In genomic region chr20:58707770-58708169, GRCh38 we compare ENCODE assay signal across 20 cellular contexts.
"Had no signal": no experiment of that assay in that cellular context is flagged by ENCODE, and none has a peak within 500 bp of the region (broad histone marks: within the 10 kb centered on the region; RNA-seq: fewer than 3 reads in every experiment).

No MANE protein-coding gene starts in this region.

- DNase-seq: activated CD4-positive, alpha-beta T cell treated with anti-CD3 and anti-CD28 coated beads, Interleukin-2, amount 50 U/mL, for 4 hours; activated CD8-positive, alpha-beta memory T cell treated with anti-CD3 and anti-CD28 coated beads, Interleukin-2, amount 50 U/mL, for 4 hours; activated naive CD8-positive, alpha-beta T cell treated with anti-CD3 and anti-CD28 coated beads for 36 hours; cortex of kidney; left colon; small intestine; stimulated activated CD4-positive, alpha-beta T cell treated with anti-CD3 and anti-CD28 coated beads, Interleukin-15, amount 100 ng/mL, for 24 hours; stimulated activated CD4-positive, alpha-beta T cell treated with anti-CD3 and anti-CD28 coated beads, Interleukin-2, amount 100 ng/mL, for 48 hours; stimulated activated naive CD4-positive, alpha-beta T cell treated with Interleukin-2 at 50 U/mL for 16 hours; T-helper 9 cell; upper lobe of left lung had no signal

- H3K4me3 Mint-ChIP-seq: activated naive CD8-positive, alpha-beta T cell treated with anti-CD3 and anti-CD28 coated beads for 36 hours; activated T-cell treated with anti-CD3 and anti-CD28 coated beads, Interleukin-2, amount 50 U/mL, for 24 hours; activated T-helper 17 cell treated with anti-CD3 and anti-CD28 coated beads, Interleukin-2, amount 50 U/mL, for 72 hours; central memory CD8-positive, alpha-beta T cell; endodermal cell had no signal

- H3K9me3 ChIP-seq: gastroesophageal sphincter, pancreas, right lobe of liver, thoracic aorta, upper lobe of left lung had no signal

- H3K27me3 Mint-ChIP-seq: activated naive CD8-positive, alpha-beta T cell treated with anti-CD3 and anti-CD28 coated beads for 36 hours; activated T-cell treated with anti-CD3 and anti-CD28 coated beads, Interleukin-2, amount 50 U/mL, for 24 hours; activated T-helper 17 cell treated with anti-CD3 and anti-CD28 coated beads, Interleukin-2, amount 50 U/mL, for 72 hours; central memory CD8-positive, alpha-beta T cell; naive thymus-derived CD8-positive, alpha-beta T cell had no signal

- H3K27ac Mint-ChIP-seq: activated naive CD8-positive, alpha-beta T cell treated with anti-CD3 and anti-CD28 coated beads for 36 hours; activated T-cell treated with anti-CD3 and anti-CD28 coated beads, Interleukin-2, amount 50 U/mL, for 24 hours; activated T-helper 17 cell treated with anti-CD3 and anti-CD28 coated beads, Interleukin-2, amount 50 U/mL, for 72 hours; endodermal cell; naive thymus-derived CD8-positive, alpha-beta T cell had no signal

- H3K4me3 ChIP-seq: gastroesophageal sphincter, pancreas, right lobe of liver, thoracic aorta, upper lobe of left lung had no signal

- H3K4me1 ChIP-seq: gastroesophageal sphincter, pancreas, right lobe of liver, upper lobe of left lung had no signal

- H3K27ac ChIP-seq: gastroesophageal sphincter, pancreas, right lobe of liver, thoracic aorta, upper lobe of left lung had no signal

- H3K9me3 Mint-ChIP-seq: activated naive CD8-positive, alpha-beta T cell treated with anti-CD3 and anti-CD28 coated beads for 36 hours; activated T-cell treated with anti-CD3 and anti-CD28 coated beads, Interleukin-2, amount 50 U/mL, for 24 hours; activated T-helper 17 cell treated with anti-CD3 and anti-CD28 coated beads, Interleukin-2, amount 50 U/mL, for 72 hours; central memory CD8-positive, alpha-beta T cell; naive thymus-derived CD8-positive, alpha-beta T cell had no signal

- H3K27me3 ChIP-seq: gastroesophageal sphincter, pancreas, right lobe of liver, upper lobe of left lung had no signal

- H3K4me1 Mint-ChIP-seq: activated naive CD8-positive, alpha-beta T cell treated with anti-CD3 and anti-CD28 coated beads for 36 hours; activated T-helper 17 cell treated with anti-CD3 and anti-CD28 coated beads, Interleukin-2, amount 50 U/mL, for 72 hours; central memory CD8-positive, alpha-beta T cell; endodermal cell had no signal
